Comparison of ENCODE assay signal across 8 cellular contexts in genomic region chr10:124722812-124723783, GRCh38. TPM values are rescaled to one million over a fixed set of nuclear protein-coding genes. Genes with fewer than 3 reads are reported as not detected.
A peak's percentile ranks its signal among the peaks of the same experiment; 100 is the strongest.
DNase-seq lines count a peak whose midpoint lies in the region; ATAC-seq and TF ChIP-seq lines count a peak whose summit lies in the region.

No MANE protein-coding gene starts in this region.

- peak; percentile 82 for DNase-seq in activated effector memory CD4-positive, alpha-beta T cell treated with anti-CD3 and anti-CD28 coated beads, Interleukin-2, amount 50 U/mL, for 16 hours
- no peak for DNase-seq in activated effector memory CD4-positive, alpha-beta T cell treated with Interleukin-2 at 50 U/mL for 16 hours
- peak; percentile 66 for DNase-seq in activated CD4-positive, CD25-positive, alpha-beta regulatory T cell treated with anti-CD3 and anti-CD28 coated beads, Interleukin-2, amount 50 U/mL, for 72 hours
- no peak for DNase-seq in epithelial cell of prostate (ENCODE audit: low read depth, low spot score)
- no peak for DNase-seq in gastrocnemius medialis
- DNase-seq in NCI-H1105 treated with DMSO at 0.1 percent for 48 hours (lab: John Stamatoyannopoulos, UW): no peak
- DNase-seq in osteocyte (ENCODE audit: extremely low spot score, unreplicated experiment): no peak

- intact Hi-C loops in gastrocnemius medialis (cut with DNase I; ENCODE audit: low total_unique reads): no loop called here

- no peaks in the 10 kb centered on the region for H3K27me3 Mint-ChIP-seq in osteocyte (ENCODE audit: unreplicated experiment)

- no peak overlapping the region for H3K4me3 Mint-ChIP-seq in osteocyte (ENCODE audit: unreplicated experiment)

- H3K36me3 Mint-ChIP-seq in osteocyte (ENCODE audit: unreplicated experiment): peaks cover 3% of the 10 kb centered on the region

- no peaks in the 10 kb centered on the region for H3K9me3 Mint-ChIP-seq in osteocyte (ENCODE audit: unreplicated experiment)

- TF ChIP-seq POLR2A in gastrocnemius medialis (IDR thresholded peaks at IDR 0.05): peak in 1 of 2 donors; percentile 7

- H3K9me3 ChIP-seq in gastrocnemius medialis: no peaks in the 10 kb centered on the region

- no peaks in the 10 kb centered on the region for H3K36me3 ChIP-seq in gastrocnemius medialis

- peaks cover 9% of the 10 kb centered on the region for H3K4me1 Mint-ChIP-seq in osteocyte (ENCODE audit: unreplicated experiment)

- in situ Hi-C loops in gastrocnemius medialis (cut with MboI; ENCODE audit: low sequenced_read_pairs in 4 of 4): no loop called here

- H3K4me3 ChIP-seq in gastrocnemius medialis: no peak overlapping the region

- H3K27ac ChIP-seq in epithelial cell of prostate (peak overlapping the region; percentile 68), gastrocnemius medialis (peak overlapping the region; percentile 92 to 97 (median 92))

- peaks cover 99% of the 10 kb centered on the region in 2 donors for H3K4me1 ChIP-seq in gastrocnemius medialis

- H3K27me3 ChIP-seq in gastrocnemius medialis: no peaks in the 10 kb centered on the region

- ATAC-seq in HG03139 (IDR thresholded peaks at IDR 0.05; ENCODE audit: unreplicated experiment) (peak; percentile 49), gastrocnemius medialis (peak in 1 of 2 donors; percentile 2)

- H3K27ac Mint-ChIP-seq in osteocyte (ENCODE audit: unreplicated experiment): no peak overlapping the region

- TF ChIP-seq CTCF in gastrocnemius medialis (IDR thresholded peaks at IDR 0.05 in 4 of 5, conservative IDR thresholded peaks at IDR 0.05 in 1 of 5) (no peak), osteocyte (IDR thresholded peaks at IDR 0.05) (no peak)

RNA-seq across cellular contexts. Expression of gene FAM53B, which starts 21.1 kb away (rescaled TPM):
- total RNA-seq in gastrocnemius medialis (100 to 1,000 TPM; 140 to 253 (median 192) TPM), osteocyte (14.7 and 17.0 TPM in 2 replicates)

Comparison
In these comparisons a context has a peak if more than half of its experiments do, and no peak if none do; other contexts are left out.
1. DNase-seq: peak in activated effector memory CD4-positive, alpha-beta T cell treated with anti-CD3 and anti-CD28 coated beads, Interleukin-2, amount 50 U/mL, for 16 hours (single experiment) and activated CD4-positive, CD25-positive, alpha-beta regulatory T cell treated with anti-CD3 and anti-CD28 coated beads, Interleukin-2, amount 50 U/mL, for 72 hours (single experiment); none in activated effector memory CD4-positive, alpha-beta T cell treated with Interleukin-2 at 50 U/mL for 16 hours (single experiment), epithelial cell of prostate (single experiment), gastrocnemius medialis (0 of 2), NCI-H1105 treated with DMSO at 0.1 percent for 48 hours (single experiment) and osteocyte (single experiment).